15 cellular contexts compared by ENCODE assay signal in genomic region chr2:45812039-45812500, GRCh38.
DNase-seq lines count a peak whose midpoint lies in the region; ATAC-seq and TF ChIP-seq lines count a peak whose summit lies in the region.
"Had no signal": no experiment of that assay in that cellular context is flagged by ENCODE, and none has a peak within 500 bp of the region (broad histone marks: within the 10 kb centered on the region; RNA-seq: fewer than 3 reads in every experiment).

No MANE protein-coding gene starts in this region.

- peak; percentile 60 for ATAC-seq in activated T-helper 17 cell treated with anti-CD3 and anti-CD28 coated beads, Interleukin-2, amount 50 U/mL, for 72 hours (replicated peaks)
- no peak for ATAC-seq in GM19397 (IDR thresholded peaks at IDR 0.05; ENCODE audit: unreplicated experiment)
- ATAC-seq in stimulated activated naive CD8-positive, alpha-beta T cell treated with anti-CD3 and anti-CD28 coated beads, Interleukin-15, Interleukin-2, amounts not matched to agents 100 U/mL and 50 U/mL, for 24 hours = no peak
- ATAC-seq in T-cell (replicated peaks in 1 of 4) = no peak
- ATAC-seq: Panc1 had no signal

- H3K9me3 Mint-ChIP-seq in HFFc6 = no peaks in the 10 kb centered on the region
- no peaks in the 10 kb centered on the region for H3K9me3 Mint-ChIP-seq in activated T-helper 17 cell treated with anti-CD3 and anti-CD28 coated beads, Interleukin-2, amount 50 U/mL, for 72 hours
- H3K9me3 Mint-ChIP-seq in activated CD4-positive, alpha-beta T cell treated with anti-CD3 and anti-CD28 coated beads, Interleukin-2, amount 10 ng/mL, durations not matched to agents 7 days and 5 days = no peaks in the 10 kb centered on the region
- H3K9me3 Mint-ChIP-seq in T-cell = no peaks in the 10 kb centered on the region
- H3K9me3 Mint-ChIP-seq: activated CD4-positive, alpha-beta T cell treated with anti-CD3 and anti-CD28 coated beads, Interleukin-2, amount 10 ng/mL, durations not matched to agents 24 days and 14 days; activated naive CD8-positive, alpha-beta T cell treated with anti-CD3 and anti-CD28 coated beads for 36 hours; mesothelial cell of epicardium; stimulated activated naive CD8-positive, alpha-beta T cell treated with anti-CD3 and anti-CD28 coated beads, Interleukin-15, Interleukin-2, amounts not matched to agents 100 ng/mL and 50 ng/mL, for 24 hours had no signal

- H3K4me1 Mint-ChIP-seq in HFFc6 (ENCODE audit: low read depth) (peaks cover 52% of the 10 kb centered on the region), T-cell (peaks cover 0 to 3% (median 0%) of the 10 kb centered on the region in 3 donors)
- H3K4me1 Mint-ChIP-seq in activated T-helper 17 cell treated with anti-CD3 and anti-CD28 coated beads, Interleukin-2, amount 50 U/mL, for 72 hours = no peaks in the 10 kb centered on the region
- H3K4me1 Mint-ChIP-seq in activated CD4-positive, alpha-beta T cell treated with anti-CD3 and anti-CD28 coated beads, Interleukin-2, amount 10 ng/mL, durations not matched to agents 7 days and 5 days = no peaks in the 10 kb centered on the region
- H3K4me1 Mint-ChIP-seq: activated CD4-positive, alpha-beta T cell treated with anti-CD3 and anti-CD28 coated beads, Interleukin-2, amount 10 ng/mL, durations not matched to agents 24 days and 14 days; activated naive CD8-positive, alpha-beta T cell treated with anti-CD3 and anti-CD28 coated beads for 36 hours had no signal

- POLR2A ChIA-PET in activated CD4-positive, alpha-beta T cell treated with anti-CD3 and anti-CD28 coated beads, Interleukin-2, amount 10 ng/mL, durations not matched to agents 7 days and 5 days (lab: Charles Lee) = no interaction called here
- POLR2A ChIA-PET in T-cell (lab: Charles Lee) = no interaction called here

- no peak overlapping the region for H3K4me3 Mint-ChIP-seq in HFFc6
- H3K4me3 Mint-ChIP-seq in activated T-helper 17 cell treated with anti-CD3 and anti-CD28 coated beads, Interleukin-2, amount 50 U/mL, for 72 hours = no peak overlapping the region
- H3K4me3 Mint-ChIP-seq in activated CD4-positive, alpha-beta T cell treated with anti-CD3 and anti-CD28 coated beads, Interleukin-2, amount 10 ng/mL, durations not matched to agents 7 days and 5 days = no peak overlapping the region
- H3K4me3 Mint-ChIP-seq in T-cell = no peak overlapping the region
- H3K4me3 Mint-ChIP-seq: activated CD4-positive, alpha-beta T cell treated with anti-CD3 and anti-CD28 coated beads, Interleukin-2, amount 10 ng/mL, durations not matched to agents 24 days and 14 days; activated naive CD8-positive, alpha-beta T cell treated with anti-CD3 and anti-CD28 coated beads for 36 hours; mesothelial cell of epicardium; stimulated activated naive CD8-positive, alpha-beta T cell treated with anti-CD3 and anti-CD28 coated beads, Interleukin-15, Interleukin-2, amounts not matched to agents 100 ng/mL and 50 ng/mL, for 24 hours had no signal

- in situ Hi-C loops in ACHN (cut with HindIII; ENCODE audit: low pct_ligation_motif_present, low pct_unique_long_range_greater_than_20kb, low sequenced_read_pairs) = no loop called here

- H3K27me3 Mint-ChIP-seq in HFFc6 (ENCODE audit: insufficient read depth) (no peaks in the 10 kb centered on the region), T-cell (no peaks in the 10 kb centered on the region)
- H3K27me3 Mint-ChIP-seq in activated T-helper 17 cell treated with anti-CD3 and anti-CD28 coated beads, Interleukin-2, amount 50 U/mL, for 72 hours = no peaks in the 10 kb centered on the region
- H3K27me3 Mint-ChIP-seq in activated CD4-positive, alpha-beta T cell treated with anti-CD3 and anti-CD28 coated beads, Interleukin-2, amount 10 ng/mL, durations not matched to agents 7 days and 5 days = no peaks in the 10 kb centered on the region
- H3K27me3 Mint-ChIP-seq: activated CD4-positive, alpha-beta T cell treated with anti-CD3 and anti-CD28 coated beads, Interleukin-2, amount 10 ng/mL, durations not matched to agents 24 days and 14 days; activated naive CD8-positive, alpha-beta T cell treated with anti-CD3 and anti-CD28 coated beads for 36 hours; stimulated activated naive CD8-positive, alpha-beta T cell treated with anti-CD3 and anti-CD28 coated beads, Interleukin-15, Interleukin-2, amounts not matched to agents 100 ng/mL and 50 ng/mL, for 24 hours had no signal

- CTCF ChIA-PET in activated CD4-positive, alpha-beta T cell treated with anti-CD3 and anti-CD28 coated beads, Interleukin-2, amount 10 ng/mL, durations not matched to agents 7 days and 5 days (lab: Charles Lee) = no interaction called here
- CTCF ChIA-PET in T-cell (lab: Charles Lee) = no interaction called here

- DNase-seq in ACHN (peak; percentile 58), HFFc6 (peak; percentile 36), iris pigment epithelial cell (ENCODE audit: low read depth) (peak; percentile 85), T-cell (no peak)
- no peak for DNase-seq in stimulated activated naive CD8-positive, alpha-beta T cell treated with anti-CD3 and anti-CD28 coated beads, Interleukin-15, Interleukin-2, amounts not matched to agents 100 U/mL and 50 U/mL, for 24 hours
- DNase-seq in activated CD4-positive, alpha-beta T cell treated with anti-CD3 and anti-CD28 coated beads, Interleukin-2, amount 10 ng/mL, durations not matched to agents 7 days and 5 days = no peak
- DNase-seq: activated CD4-positive, alpha-beta T cell treated with anti-CD3 and anti-CD28 coated beads, Interleukin-2, amount 10 ng/mL, durations not matched to agents 24 days and 14 days; activated naive CD8-positive, alpha-beta T cell treated with anti-CD3 and anti-CD28 coated beads for 36 hours; C1 segment of cervical spinal cord; NCI-H1105 had no signal

- H3K27ac Mint-ChIP-seq in HFFc6 = peak overlapping the region; percentile 59
- no peak overlapping the region for H3K27ac Mint-ChIP-seq in activated T-helper 17 cell treated with anti-CD3 and anti-CD28 coated beads, Interleukin-2, amount 50 U/mL, for 72 hours
- H3K27ac Mint-ChIP-seq in activated CD4-positive, alpha-beta T cell treated with anti-CD3 and anti-CD28 coated beads, Interleukin-2, amount 10 ng/mL, durations not matched to agents 7 days and 5 days = no peak overlapping the region
- no peak overlapping the region for H3K27ac Mint-ChIP-seq in T-cell
- H3K27ac Mint-ChIP-seq: activated CD4-positive, alpha-beta T cell treated with anti-CD3 and anti-CD28 coated beads, Interleukin-2, amount 10 ng/mL, durations not matched to agents 24 days and 14 days; activated naive CD8-positive, alpha-beta T cell treated with anti-CD3 and anti-CD28 coated beads for 36 hours; stimulated activated naive CD8-positive, alpha-beta T cell treated with anti-CD3 and anti-CD28 coated beads, Interleukin-15, Interleukin-2, amounts not matched to agents 100 ng/mL and 50 ng/mL, for 24 hours had no signal

- H3K36me3 Mint-ChIP-seq in HFFc6 (ENCODE audit: low read depth) (no peaks in the 10 kb centered on the region), T-cell (no peaks in the 10 kb centered on the region)
- no peaks in the 10 kb centered on the region for H3K36me3 Mint-ChIP-seq in activated T-helper 17 cell treated with anti-CD3 and anti-CD28 coated beads, Interleukin-2, amount 50 U/mL, for 72 hours (ENCODE audit: low read depth)
- no peaks in the 10 kb centered on the region for H3K36me3 Mint-ChIP-seq in activated CD4-positive, alpha-beta T cell treated with anti-CD3 and anti-CD28 coated beads, Interleukin-2, amount 10 ng/mL, durations not matched to agents 7 days and 5 days (ENCODE audit: low read depth)
- H3K36me3 Mint-ChIP-seq: activated naive CD8-positive, alpha-beta T cell treated with anti-CD3 and anti-CD28 coated beads for 36 hours; mesothelial cell of epicardium had no signal

- TF ChIP-seq CTCF in HFFc6 (IDR thresholded peaks at IDR 0.05) = no peak

Comparison
In these comparisons a context has a peak if more than half of its experiments do, and no peak if none do; other contexts are left out.
1. DNase-seq: peak in ACHN (single experiment), HFFc6 (single experiment) and iris pigment epithelial cell (single experiment); none in stimulated activated naive CD8-positive, alpha-beta T cell treated with anti-CD3 and anti-CD28 coated beads, Interleukin-15, Interleukin-2, amounts not matched to agents 100 U/mL and 50 U/mL, for 24 hours (single experiment), activated CD4-positive, alpha-beta T cell treated with anti-CD3 and anti-CD28 coated beads, Interleukin-2, amount 10 ng/mL, durations not matched to agents 7 days and 5 days (single experiment) and T-cell (0 of 34).